ENCODE assay signal across 24 cellular contexts in the genomic region with DNA sequence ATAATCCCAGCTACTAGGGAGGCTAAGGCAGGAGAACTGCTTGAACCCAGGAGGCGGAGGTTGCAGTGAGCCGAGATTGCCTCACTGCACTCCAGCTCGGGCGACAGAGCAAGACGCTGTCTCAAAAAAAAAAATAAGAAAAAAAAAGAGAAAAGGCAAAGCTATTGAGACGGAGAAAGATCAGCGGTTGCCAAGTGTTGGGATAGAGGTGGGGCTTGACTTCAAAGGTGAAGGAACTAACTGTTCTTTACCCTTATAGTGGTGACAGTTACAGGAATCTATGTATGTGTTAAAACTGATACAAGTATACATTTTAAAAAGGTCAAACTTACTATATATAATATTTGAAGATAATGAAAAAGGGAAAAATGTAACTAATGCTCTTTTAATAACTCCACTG.
"Had no signal": no experiment of that assay in that cellular context is flagged by ENCODE, and none has a peak within 500 bp of the region (broad histone marks: within the 10 kb centered on the region; RNA-seq: fewer than 3 reads in every experiment).

No MANE protein-coding gene starts in this region.

- H3K4me3 Mint-ChIP-seq: activated CD4-positive, alpha-beta T cell treated with anti-CD3 and anti-CD28 coated beads for 36 hours; activated T-cell treated with anti-CD3 and anti-CD28 coated beads, Interleukin-2, amount 50 U/mL, for 4 hours had no signal

- DNase-seq: activated CD4-positive, alpha-beta T cell treated with anti-CD3 and anti-CD28 coated beads for 36 hours; activated CD4-positive, alpha-beta T cell treated with anti-CD3 and anti-CD28 coated beads, Interleukin-2, amount 50 U/mL, for 1 hour; activated CD8-positive, alpha-beta memory T cell treated with anti-CD3 and anti-CD28 coated beads for 24 hours; activated effector memory CD4-positive, alpha-beta T cell treated with anti-CD3 and anti-CD28 coated beads, Interleukin-2, amount 50 U/mL, for 16 hours; activated naive CD4-positive, alpha-beta T cell treated with Interleukin-2 at 50 U/mL for 16 hours; activated T-cell treated with anti-CD3 and anti-CD28 coated beads, Interleukin-2, amount 50 U/mL, for 4 hours; amniotic stem cell; body of pancreas; central memory CD4-positive, alpha-beta T cell; NCI-H1092; NCI-H1417; NCI-H2029; NCI-H2107; NCI-H2171 treated with DMSO at 0.1 percent for 48 hours; NCI-H226; NCI-H510A; NCI-H526 treated with DMSO at 0.1 percent for 48 hours; NCI-H82; SIG-M5; T-helper 2 cell; T1000; WERI-Rb-1 had no signal

- H3K27ac ChIP-seq: ascending aorta, body of pancreas, KMS-11, WERI-Rb-1 had no signal

- H3K27ac Mint-ChIP-seq: activated CD4-positive, alpha-beta T cell treated with anti-CD3 and anti-CD28 coated beads for 36 hours had no signal

- H3K9me3 ChIP-seq: body of pancreas had no signal

- H3K4me3 ChIP-seq: ascending aorta, body of pancreas had no signal

- H3K9me3 Mint-ChIP-seq: activated T-cell treated with anti-CD3 and anti-CD28 coated beads, Interleukin-2, amount 50 U/mL, for 4 hours had no signal

- H3K27me3 Mint-ChIP-seq: activated CD4-positive, alpha-beta T cell treated with anti-CD3 and anti-CD28 coated beads for 36 hours had no signal
